In genomic region chr17:70074991-70075390, GRCh38 we compare ENCODE assay signal across 16 cellular contexts. TPM values are rescaled to one million over a fixed set of nuclear protein-coding genes. Genes with fewer than 3 reads are reported as not detected.
A peak's percentile ranks its signal among the peaks of the same experiment; 100 is the strongest.
DNase-seq lines count a peak whose midpoint lies in the region; ATAC-seq, FAIRE-seq and TF ChIP-seq lines count a peak whose summit lies in the region.
"Had no signal": no experiment of that assay in that cellular context is flagged by ENCODE, and none has a peak within 500 bp of the region (broad histone marks: within the 10 kb centered on the region; RNA-seq: fewer than 3 reads in every experiment).

KCNJ16 (plus strand) TSS chr17:70075225; CDS start chr17:70132088, 56,863 bp downstream.

- H3K4me3 ChIP-seq in PC-9 (no peak within 1 kb of the TSS), kidney (ENCODE audit: low read length in 2 of 2) (peak within 1 kb of the TSS; percentile 67 to 74), smooth muscle cell (peak within 1 kb of the TSS; percentile 32)
- H3K4me3 ChIP-seq: BLaER1 had no signal

- FAIRE-seq in kidney (lab: Jason Lieb, UNC) = peak; percentile 97
- FAIRE-seq: GM12891 had no signal

- H2AFZ ChIP-seq in PC-9 (peak within 1 kb of the TSS; percentile 39; the same call in 1 of the 2 replicates), smooth muscle cell (ENCODE audit: low read depth) (no peak within 1 kb of the TSS)

- POLR2A ChIA-PET in PC-9 (lab: Charles Lee; ENCODE audit: unreplicated experiment) = no interaction called here

- TF ChIP-seq CTCF in PC-9 (conservative IDR thresholded peaks at IDR 0.05) = no peak
- no peak for TF ChIP-seq CTCF in kidney (IDR thresholded peaks at IDR 0.05; ENCODE audit: borderline replicate concordance, extremely low read depth, insufficient read depth)
- TF ChIP-seq CTCF in smooth muscle cell (IDR thresholded peaks at IDR 0.05; ENCODE audit: borderline replicate concordance, insufficient read depth, poor library complexity, severe bottlenecking) = no peak

- H3K9me2 ChIP-seq in PC-9 (ENCODE audit: insufficient read depth) = no peaks in the 10 kb centered on the region

- no TSS peak for BruUV-seq in PC-9 (replicated peaks; lab: Mats Ljungman, UMichigan)

- intact Hi-C loops in PC-9 (cut with micrococcal nuclease; ENCODE audit: unreplicated experiment) (no loop called here), kidney (cut with DNase I) (no loop called here)

- H3K4me1 ChIP-seq in PC-9 (replicated peaks; ENCODE audit: insufficient read depth) (peaks cover 7% of the 10 kb centered on the region), kidney (ENCODE audit: control insufficient read depth in 1 of 2, insufficient read depth in 1 of 2, low read depth in 1 of 2, low read length in 2 of 2) (peaks cover 0 to 12% of the 10 kb centered on the region in 2 donors), smooth muscle cell (ENCODE audit: low read depth) (no peaks in the 10 kb centered on the region)

- no peaks in the 10 kb centered on the region for H3K9me3 ChIP-seq in PC-9 (ENCODE audit: insufficient read depth, low read depth)
- no peaks in the 10 kb centered on the region for H3K9me3 ChIP-seq in kidney (ENCODE audit: control insufficient read depth in 1 of 2, low read length in 2 of 2)
- no peaks in the 10 kb centered on the region for H3K9me3 ChIP-seq in smooth muscle cell (replicated peaks; ENCODE audit: low read depth)
- H3K9me3 ChIP-seq: BLaER1 had no signal

- 75% methylated on average over 3 of the region's 3 CpGs for WGBS in smooth muscle cell (ENCODE audit: low lambda C conversion rate)

- H3K27me3 ChIP-seq in PC-9 (ENCODE audit: insufficient read depth, low read depth) = no peaks in the 10 kb centered on the region
- H3K27me3 ChIP-seq in smooth muscle cell (ENCODE audit: low read depth) = no peaks in the 10 kb centered on the region
- H3K27me3 ChIP-seq: BLaER1, brain microvascular endothelial cell had no signal

- H3F3A ChIP-seq in PC-9 (ENCODE audit: insufficient read depth, low read depth) = no peaks in the 10 kb centered on the region; the same call in 1 of the 2 replicates
- no peaks in the 10 kb centered on the region for H3F3A ChIP-seq in smooth muscle cell (ENCODE audit: low read depth)

- H4K20me1 ChIP-seq in PC-9 (ENCODE audit: insufficient read depth) = no peaks in the 10 kb centered on the region
- no peaks in the 10 kb centered on the region for H4K20me1 ChIP-seq in smooth muscle cell (ENCODE audit: low read depth)
- H4K20me1 ChIP-seq: BLaER1 had no signal

- DNase-seq in G401 (ENCODE audit: low spot score) = no peak
- no peak for DNase-seq in PC-9
- peak; percentile 77 for DNase-seq in kidney
- no peak for DNase-seq in smooth muscle cell (lab: John Stamatoyannopoulos, UW; ENCODE audit: unreplicated experiment)
- no peak for DNase-seq in GOT3 (lab: John Stamatoyannopoulos, UW)
- no peak for DNase-seq in left lobe of liver (ENCODE audit: low spot score)
- DNase-seq: activated naive CD4-positive, alpha-beta T cell treated with Interleukin-2 at 50 U/mL for 16 hours; brain microvascular endothelial cell; effector CD4-positive, alpha-beta T cell; NCI-H446; posterior cingulate gyrus had no signal

- no peaks in the 10 kb centered on the region for H3K79me2 ChIP-seq in PC-9 (ENCODE audit: low read depth)
- no peaks in the 10 kb centered on the region for H3K79me2 ChIP-seq in smooth muscle cell (ENCODE audit: low read depth)

- H3K36me3 ChIP-seq in PC-9 (ENCODE audit: low read depth) (no peaks in the 10 kb centered on the region), kidney (ENCODE audit: control insufficient read depth in 1 of 2, insufficient read depth in 2 of 2, low read length in 2 of 2) (no peaks in the 10 kb centered on the region), smooth muscle cell (ENCODE audit: low read depth) (no peaks in the 10 kb centered on the region)
- H3K36me3 ChIP-seq: BLaER1, brain microvascular endothelial cell had no signal

- CTCF ChIA-PET in PC-9 (lab: Charles Lee) = no interaction called here

- ATAC-seq in GM19324 (IDR thresholded peaks at IDR 0.05; ENCODE audit: low FRiP score, unreplicated experiment) = no peak
- ATAC-seq in left lobe of liver = no peak

- no peak within 1 kb of the TSS for H3K4me2 ChIP-seq in PC-9
- H3K4me2 ChIP-seq in smooth muscle cell = no peak within 1 kb of the TSS
- H3K4me2 ChIP-seq: BLaER1 had no signal

- H3K9ac ChIP-seq in kidney (ENCODE audit: low read length in 2 of 2) = peak within 1 kb of the TSS; percentile 57 to 86
- no peak within 1 kb of the TSS for H3K9ac ChIP-seq in smooth muscle cell (ENCODE audit: low read depth)
- H3K9ac ChIP-seq: BLaER1 had no signal

- H3K27ac ChIP-seq in PC-9 = no peak within 1 kb of the TSS
- peak within 1 kb of the TSS; percentile 89 to 95 for H3K27ac ChIP-seq in kidney (ENCODE audit: low read depth in 2 of 2, low read length in 2 of 2)
- no peak within 1 kb of the TSS for H3K27ac ChIP-seq in smooth muscle cell (ENCODE audit: low read depth)
- H3K27ac ChIP-seq: BLaER1, brain microvascular endothelial cell had no signal

- in situ Hi-C loops in G401 (cut with HindIII; ENCODE audit: low sequenced_read_pairs) = no loop called here

RNA-seq across cellular contexts. Expression of gene KCNJ16, which starts in this region (rescaled TPM):
- 16.6 and 16.8 TPM in 2 replicates for total RNA-seq in G401 (2014; rRNA removed; shearing (Covaris generic))
- not detected in 2 replicates for total RNA-seq in PC-9 (2021)
- total RNA-seq in kidney = 281 TPM
- 163 TPM for polyA plus RNA-seq in kidney (ENCODE audit: insufficient read depth, low read depth, low replicate concordance)
- total RNA-seq in smooth muscle cell = not detected in 2 replicates
- polyA plus RNA-seq in smooth muscle cell = 0.09 TPM in 1 of 2 replicates, not detected in the other
- 1.1 TPM for total RNA-seq in left lobe of liver
- total RNA-seq: M059J, RPMI7951 had no signal

Comparison
In these comparisons a context has a peak if more than half of its experiments do, and no peak if none do; other contexts are left out.
1. RNA of gene KCNJ16 (total RNA-seq): 281 TPM in kidney (single experiment); 16.6 to 16.8 TPM in G401, 1.1 TPM in left lobe of liver (single experiment), not detected in PC-9 and not detected in smooth muscle cell; every median in the first group is over 10 times any median in the second.
2. RNA of gene KCNJ16 (polyA plus RNA-seq): 163 TPM in kidney (single experiment); 0.09 TPM in smooth muscle cell; every median in the first group is over 100 times any median in the second.
3. H3K27ac ChIP-seq: peak in kidney (2 of 2); none in PC-9 (single experiment) and smooth muscle cell (single experiment).